ENCODE assay signal across 19 cellular contexts in genomic region chr20:17583126-17583525, GRCh38.
"Had no signal": no experiment of that assay in that cellular context is flagged by ENCODE, and none has a peak within 500 bp of the region (broad histone marks: within the 10 kb centered on the region; RNA-seq: fewer than 3 reads in every experiment).

No MANE protein-coding gene starts in this region.

- H3K27ac ChIP-seq: gastrocnemius medialis, left ventricle myocardium inferior, right atrium auricular region, skin epidermis, testis, uterus had no signal

- H3K4me3 ChIP-seq: gastrocnemius medialis, heart left ventricle, left ventricle myocardium inferior, right atrium auricular region, skin epidermis, testis, uterus had no signal

- DNase-seq: activated CD4-positive, alpha-beta T cell treated with anti-CD3 and anti-CD28 coated beads, Interleukin-2, amount 10 ng/mL, durations not matched to agents 24 days and 14 days; activated CD4-positive, CD25-positive, alpha-beta regulatory T cell; activated CD8-positive, alpha-beta T cell treated with anti-CD3 and anti-CD28 coated beads for 36 hours; activated naive CD4-positive, alpha-beta T cell treated with anti-CD3 and anti-CD28 coated beads for 36 hours; activated T-cell treated with anti-CD3 and anti-CD28 coated beads, Interleukin-2, amount 50 U/mL, for 1 hour; aorta; effector CD4-positive, alpha-beta T cell; gastrocnemius medialis; heart left ventricle; kidney glomerular epithelial cell; left ventricle myocardium inferior; occipital lobe; stimulated activated CD4-positive, alpha-beta T cell treated with anti-CD3 and anti-CD28 coated beads, Interleukin-4, amount 100 ng/mL, for 1 hour; T-helper 1 cell; T-helper 9 cell; testis; uterus had no signal

- H3K9me3 ChIP-seq: gastrocnemius medialis, heart left ventricle, left ventricle myocardium inferior, right atrium auricular region, testis, uterus had no signal

- H3K27me3 ChIP-seq: gastrocnemius medialis, heart left ventricle, right atrium auricular region, testis, uterus had no signal

- ATAC-seq: activated CD8-positive, alpha-beta T cell treated with anti-CD3 and anti-CD28 coated beads for 36 hours; gastrocnemius medialis; heart left ventricle had no signal

- H3K36me3 ChIP-seq: gastrocnemius medialis, left ventricle myocardium inferior, right atrium auricular region, uterus had no signal
